In the genomic region with DNA sequence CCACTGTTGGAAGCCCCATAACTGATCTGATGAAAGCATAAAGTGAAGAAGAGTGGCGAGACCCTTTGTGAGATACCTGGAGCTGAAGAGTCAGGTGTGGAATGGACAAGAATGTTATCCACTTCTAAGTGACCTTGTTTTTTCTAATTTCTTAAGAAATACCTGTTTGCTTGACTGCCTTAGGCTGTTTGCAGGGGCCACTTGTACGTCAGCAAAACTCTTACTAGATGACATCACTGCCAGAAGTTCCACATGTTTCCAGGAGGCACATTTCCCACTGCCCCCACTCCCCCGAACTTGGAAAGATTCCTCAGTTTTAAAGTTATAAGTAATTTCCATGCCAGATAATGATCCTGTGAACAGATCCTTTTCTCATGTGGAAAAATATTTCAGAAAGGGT, we compare ENCODE assay signal across 15 cellular contexts. TPM values are rescaled to one million over a fixed set of nuclear protein-coding genes. Genes with fewer than 3 reads are reported as not detected.
DNase-seq lines count a peak whose midpoint lies in the region; ATAC-seq and TF ChIP-seq lines count a peak whose summit lies in the region.
"Had no signal": no experiment of that assay in that cellular context is flagged by ENCODE, and none has a peak within 500 bp of the region (broad histone marks: within the 10 kb centered on the region; RNA-seq: fewer than 3 reads in every experiment).

No MANE protein-coding gene starts in this region.

- H3K4me3 ChIP-seq in PC-3 (ENCODE audit: low read length) (no peak overlapping the region), stomach (no peak overlapping the region)

- intact Hi-C loops in PC-3 (cut with micrococcal nuclease), result loop anchor here (5.0 kb wide), 1 partner anchor 102 kb away; no protein-coding TSS in a partner anchor
- intact Hi-C loops in stomach (cut with DNase I; ENCODE audit: low total_unique reads), result no loop called here

- H4K20me1 ChIP-seq in PC-3 (ENCODE audit: low read length), result peaks cover 4% of the 10 kb centered on the region

- no peak for ATAC-seq in PC-3
- ATAC-seq in effector memory CD8-positive, alpha-beta T cell (replicated peaks), result no peak

- peaks cover 38% of the 10 kb centered on the region for H3K4me1 Mint-ChIP-seq in activated naive CD4-positive, alpha-beta T cell treated with anti-CD3 and anti-CD28 coated beads, Interleukin-2, amount 10 ng/mL, durations not matched to agents 7 days and 5 days
- peaks cover 17 to 19% of the 10 kb centered on the region in 2 donors for H3K4me1 Mint-ChIP-seq in effector memory CD8-positive, alpha-beta T cell (ENCODE audit: low read depth in 2 of 2)
- H3K4me1 Mint-ChIP-seq: activated B cell treated with CpG ODN at 0.5 μM for 24 hours had no signal

- H3K79me2 ChIP-seq in PC-3 (ENCODE audit: low read length), result peaks cover 94% of the 10 kb centered on the region

- H3K9me3 Mint-ChIP-seq in activated naive CD4-positive, alpha-beta T cell treated with anti-CD3 and anti-CD28 coated beads, Interleukin-2, amount 10 ng/mL, durations not matched to agents 7 days and 5 days, result peaks cover 10% of the 10 kb centered on the region
- H3K9me3 Mint-ChIP-seq in effector memory CD8-positive, alpha-beta T cell, result peaks cover 0 to 5% of the 10 kb centered on the region in 2 donors
- H3K9me3 Mint-ChIP-seq: activated B cell treated with CpG ODN at 0.5 μM for 24 hours had no signal

- no peak overlapping the region for H2AFZ ChIP-seq in PC-3 (ENCODE audit: low read length)

- TF ChIP-seq EP300 in stomach (IDR thresholded peaks at IDR 0.05), result no peak

- H3K36me3 ChIP-seq in PC-3 (ENCODE audit: low read depth, low read length) (0 out of 2 replicates have a peak, but pooled peaks cover 5% of the 10 kb centered on the region), stomach (no peaks in the 10 kb centered on the region)

- TF ChIP-seq POLR2A in stomach (IDR thresholded peaks at IDR 0.05), result no peak

- H3K36me3 Mint-ChIP-seq in activated naive CD4-positive, alpha-beta T cell treated with anti-CD3 and anti-CD28 coated beads, Interleukin-2, amount 10 ng/mL, durations not matched to agents 7 days and 5 days, result peaks cover 9% of the 10 kb centered on the region
- H3K36me3 Mint-ChIP-seq in effector memory CD8-positive, alpha-beta T cell (ENCODE audit: insufficient read depth), result no peaks in the 10 kb centered on the region

- peak overlapping the region; percentile 55 for H3K4me3 Mint-ChIP-seq in activated naive CD4-positive, alpha-beta T cell treated with anti-CD3 and anti-CD28 coated beads, Interleukin-2, amount 10 ng/mL, durations not matched to agents 7 days and 5 days
- H3K4me3 Mint-ChIP-seq in effector memory CD8-positive, alpha-beta T cell, result peak overlapping the region; percentile 68 to 77
- H3K4me3 Mint-ChIP-seq: activated B cell treated with CpG ODN at 0.5 μM for 24 hours had no signal

- H3K27me3 ChIP-seq in PC-3 (ENCODE audit: low read length) (no peaks in the 10 kb centered on the region), stomach (peaks cover 0 to 5% (median 0%) of the 10 kb centered on the region in 3 donors)

- 83 to 95% (median 88%) methylated on average over 3 of the region's 3 CpGs for WGBS in stomach, 5 donors

- no peaks in the 10 kb centered on the region for H3K9me2 ChIP-seq in PC-3 (replicated peaks; ENCODE audit: low read length)

- H3K4me2 ChIP-seq in PC-3 (ENCODE audit: low read length), result no peak overlapping the region

- in situ Hi-C loops in KBM-7 (cut with MboI; ENCODE audit: low pct_unique_long_range_greater_than_20kb, low sequenced_read_pairs), result no loop called here

- no peak for TF ChIP-seq CTCF in PC-3 (conservative IDR thresholded peaks at IDR 0.05; ENCODE audit: low read depth, low read length)
- no peak for TF ChIP-seq CTCF in stomach (IDR thresholded peaks at IDR 0.05)

- peaks cover 76% of the 10 kb centered on the region for H3K27me3 Mint-ChIP-seq in activated naive CD4-positive, alpha-beta T cell treated with anti-CD3 and anti-CD28 coated beads, Interleukin-2, amount 10 ng/mL, durations not matched to agents 7 days and 5 days
- peaks cover 35 to 82% of the 10 kb centered on the region in 2 donors for H3K27me3 Mint-ChIP-seq in effector memory CD8-positive, alpha-beta T cell

- H3K9me3 ChIP-seq in PC-3 (ENCODE audit: low read length) (no peaks in the 10 kb centered on the region), stomach (no peaks in the 10 kb centered on the region)

- no peak overlapping the region for H3K9ac ChIP-seq in PC-3 (ENCODE audit: low read length)

- H3K27ac ChIP-seq in PC-3 (ENCODE audit: low read length), result peak overlapping the region; percentile 93; the same call in 1 of the 2 replicates
- H3K27ac ChIP-seq in stomach, result peak overlapping the region in 4 of 5 donors; percentile 65 to 82 (median 72)

- POLR2A ChIA-PET in PC-3 (lab: Charles Lee; ENCODE audit: unreplicated experiment), result no interaction called here

- no peak overlapping the region for H3K27ac Mint-ChIP-seq in activated naive CD4-positive, alpha-beta T cell treated with anti-CD3 and anti-CD28 coated beads, Interleukin-2, amount 10 ng/mL, durations not matched to agents 7 days and 5 days
- H3K27ac Mint-ChIP-seq in effector memory CD8-positive, alpha-beta T cell, result no peak overlapping the region
- H3K27ac Mint-ChIP-seq: activated B cell treated with CpG ODN at 0.5 μM for 24 hours had no signal

- H3K4me1 ChIP-seq in PC-3 (ENCODE audit: insufficient read depth, low read length), result peaks cover 71% of the 10 kb centered on the region
- H3K4me1 ChIP-seq in stomach, result peaks cover 55 to 95% (median 77%) of the 10 kb centered on the region in 4 donors

- CTCF ChIA-PET in activated naive CD4-positive, alpha-beta T cell treated with anti-CD3 and anti-CD28 coated beads, Interleukin-2, amount 10 ng/mL, durations not matched to agents 7 days and 5 days (lab: Charles Lee), result interaction anchor here (0.6 to 1.0 kb wide), 2 partner anchors 14 to 103 kb away, joined by 3 read pairs; no protein-coding TSS in a partner anchor
- CTCF ChIA-PET in PC-3 (lab: Charles Lee), result no interaction called here

- no TSS peak for BruUV-seq in PC-3 (replicated peaks; lab: Mats Ljungman, UMichigan)

- DNase-seq in activated naive CD4-positive, alpha-beta T cell treated with anti-CD3 and anti-CD28 coated beads, Interleukin-2, amount 10 ng/mL, durations not matched to agents 7 days and 5 days, result no peak
- DNase-seq in activated naive CD4-positive, alpha-beta T cell treated with Interleukin-2 at 50 U/mL for 16 hours, result no peak
- DNase-seq in PC-3, result no peak
- no peak for DNase-seq in effector memory CD8-positive, alpha-beta T cell
- no peak for DNase-seq in stomach
- DNase-seq in RPMI8226, result no peak
- no peak for DNase-seq in NCI-H146 (lab: John Stamatoyannopoulos, UW)
- DNase-seq in KBM-7, result no peak
- DNase-seq: activated B cell treated with CpG ODN at 0.5 μM for 24 hours, erythroblast, HCEC 1CT, head of caudate nucleus, KG1, kidney, NCI-H1694 had no signal

- peaks cover 6% of the 10 kb centered on the region for H3F3A ChIP-seq in PC-3 (ENCODE audit: low read length, unreplicated experiment)

RNA-seq across cellular contexts. Expression of a gene that starts 8.0 kb away (rescaled TPM):
- 43.2 and 77.0 TPM in 2 replicates for total RNA-seq in PC-3 (2014; rRNA removed)
- 100 to 1,000 TPM in 4 of 5 donors, 10 to 100 TPM in 1; 69.0 to 217 (median 156) TPM for total RNA-seq in stomach
- polyA plus RNA-seq in stomach, result 10 to 100 TPM; 35.1 to 82.6 (median 47.1) TPM
